In genomic region chr6:61842005-61842404, GRCh38 we compare ENCODE assay signal across 27 cellular contexts.
"Had no signal": no experiment of that assay in that cellular context is flagged by ENCODE, and none has a peak within 500 bp of the region (broad histone marks: within the 10 kb centered on the region; RNA-seq: fewer than 3 reads in every experiment).

No MANE protein-coding gene starts in this region.

- ATAC-seq: gastrocnemius medialis, left ventricle myocardium superior, T-helper 17 cell had no signal

- H3K36me3 ChIP-seq: brain microvascular endothelial cell, gastrocnemius medialis, neutrophil, ovary, tibial nerve, WERI-Rb-1 had no signal

- H3K36me3 Mint-ChIP-seq: activated naive CD4-positive, alpha-beta T cell treated with anti-CD3 and anti-CD28 coated beads, Interleukin-2, amount 10 ng/mL, durations not matched to agents 7 days and 5 days had no signal

- H3K27ac Mint-ChIP-seq: activated CD4-positive, alpha-beta memory T cell treated with anti-CD3 and anti-CD28 coated beads, Interleukin-2, amount 10 ng/mL, durations not matched to agents 7 days and 5 days; activated CD4-positive, alpha-beta T cell treated with anti-CD3 and anti-CD28 coated beads, Interleukin-2, amount 10 ng/mL, durations not matched to agents 7 days and 5 days; activated naive CD4-positive, alpha-beta T cell treated with anti-CD3 and anti-CD28 coated beads, Interleukin-2, amount 10 ng/mL, durations not matched to agents 7 days and 5 days; activated T-cell treated with anti-CD3 and anti-CD28 coated beads, Interleukin-2, amount 50 U/mL, for 24 hours; progenitor cell of endocrine pancreas; T-helper 17 cell had no signal

- H3K4me3 ChIP-seq: coronary artery, dorsolateral prefrontal cortex, gastrocnemius medialis, ovary, tibial nerve had no signal

- DNase-seq: activated CD4-positive, alpha-beta memory T cell treated with anti-CD3 and anti-CD28 coated beads, Interleukin-2, amount 10 ng/mL, durations not matched to agents 7 days and 5 days; activated CD4-positive, alpha-beta T cell treated with anti-CD3 and anti-CD28 coated beads, Interleukin-2, amount 10 ng/mL, durations not matched to agents 7 days and 5 days; activated CD4-positive, CD25-positive, alpha-beta regulatory T cell treated with anti-CD3 and anti-CD28 coated beads, Interleukin-2, amount 50 U/mL, for 72 hours; activated CD8-positive, alpha-beta memory T cell treated with anti-CD3 and anti-CD28 coated beads, Interleukin-2, amount 50 U/mL, for 48 hours; activated gamma-delta T cell; activated naive CD4-positive, alpha-beta T cell treated with anti-CD3 and anti-CD28 coated beads, Interleukin-2, amount 10 ng/mL, durations not matched to agents 7 days and 5 days; activated T-cell treated with anti-CD3 and anti-CD28 coated beads, Interleukin-2, amount 50 U/mL, for 24 hours; amniotic stem cell; brain microvascular endothelial cell; effector memory CD4-positive, alpha-beta T cell; erythroblast; gastrocnemius medialis; glutamatergic neuron; hippocampal formation; left ventricle myocardium superior; mammary epithelial cell; ovary; stimulated activated naive CD4-positive, alpha-beta T cell treated with Interleukin-2 at 50 U/mL for 16 hours; T-helper 17 cell; T1000; WERI-Rb-1 had no signal

- H3K9me3 Mint-ChIP-seq: activated CD4-positive, alpha-beta T cell treated with anti-CD3 and anti-CD28 coated beads, Interleukin-2, amount 10 ng/mL, durations not matched to agents 7 days and 5 days; nephron had no signal

- H3K27me3 Mint-ChIP-seq: activated CD4-positive, alpha-beta memory T cell treated with anti-CD3 and anti-CD28 coated beads, Interleukin-2, amount 10 ng/mL, durations not matched to agents 7 days and 5 days; activated CD4-positive, alpha-beta T cell treated with anti-CD3 and anti-CD28 coated beads, Interleukin-2, amount 10 ng/mL, durations not matched to agents 7 days and 5 days; activated naive CD4-positive, alpha-beta T cell treated with anti-CD3 and anti-CD28 coated beads, Interleukin-2, amount 10 ng/mL, durations not matched to agents 7 days and 5 days; activated T-cell treated with anti-CD3 and anti-CD28 coated beads, Interleukin-2, amount 50 U/mL, for 24 hours; progenitor cell of endocrine pancreas; T-helper 17 cell had no signal

- H3K27me3 ChIP-seq: brain microvascular endothelial cell, dorsolateral prefrontal cortex, gastrocnemius medialis, neutrophil, ovary, tibial nerve had no signal

- H3K4me1 Mint-ChIP-seq: activated CD4-positive, alpha-beta memory T cell treated with anti-CD3 and anti-CD28 coated beads, Interleukin-2, amount 10 ng/mL, durations not matched to agents 7 days and 5 days; activated CD4-positive, alpha-beta T cell treated with anti-CD3 and anti-CD28 coated beads, Interleukin-2, amount 10 ng/mL, durations not matched to agents 7 days and 5 days; activated naive CD4-positive, alpha-beta T cell treated with anti-CD3 and anti-CD28 coated beads, Interleukin-2, amount 10 ng/mL, durations not matched to agents 7 days and 5 days; T-helper 17 cell had no signal

- H3K4me3 Mint-ChIP-seq: activated CD4-positive, alpha-beta memory T cell treated with anti-CD3 and anti-CD28 coated beads, Interleukin-2, amount 10 ng/mL, durations not matched to agents 7 days and 5 days; activated CD4-positive, alpha-beta T cell treated with anti-CD3 and anti-CD28 coated beads, Interleukin-2, amount 10 ng/mL, durations not matched to agents 7 days and 5 days; activated naive CD4-positive, alpha-beta T cell treated with anti-CD3 and anti-CD28 coated beads, Interleukin-2, amount 10 ng/mL, durations not matched to agents 7 days and 5 days; activated T-cell treated with anti-CD3 and anti-CD28 coated beads, Interleukin-2, amount 50 U/mL, for 24 hours; nephron; T-helper 17 cell had no signal
